ENCODE assay signal across 10 cellular contexts in the genomic region with DNA sequence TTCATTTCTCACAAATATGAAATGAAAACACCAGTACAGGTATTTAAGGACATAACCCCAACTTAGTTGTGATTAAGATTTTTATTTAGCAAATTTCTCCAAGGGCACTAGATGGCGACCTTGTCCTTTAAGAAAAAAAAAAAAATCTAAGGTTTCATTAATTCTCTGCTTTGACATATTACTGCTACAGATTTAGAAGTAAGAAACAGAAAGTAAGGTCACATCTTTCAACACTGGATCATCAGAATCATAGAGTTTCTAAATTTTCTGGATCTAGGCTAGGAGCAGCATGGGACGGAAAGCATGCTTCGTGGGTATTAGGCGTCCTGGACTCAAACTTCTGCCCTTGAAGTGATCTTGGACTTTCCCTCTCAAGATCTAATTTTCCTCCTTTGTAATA.
A peak's percentile ranks its signal among the peaks of the same experiment; 100 is the strongest.
DNase-seq lines count a peak whose midpoint lies in the region; TF ChIP-seq lines count a peak whose summit lies in the region.
"Had no signal": no experiment of that assay in that cellular context is flagged by ENCODE, and none has a peak within 500 bp of the region (broad histone marks: within the 10 kb centered on the region; RNA-seq: fewer than 3 reads in every experiment).

No MANE protein-coding gene starts in this region.

- no peaks in the 10 kb centered on the region for H3K9me3 ChIP-seq in transverse colon

- DNase-seq in SKM-1 treated with dmso at 0.1 percent for 144 hours (lab: John Stamatoyannopoulos, UW; ENCODE audit: unreplicated experiment) (peak; percentile 16), SKM-1 (lab: John Stamatoyannopoulos, UW; ENCODE audit: unreplicated experiment) (no peak), RKO (ENCODE audit: low spot score) (peak; percentile 27), glomerular endothelial cell (ENCODE audit: extremely low read depth, low read depth, low spot score) (peak; percentile 27), transverse colon (no peak), cortex of kidney (lab: John Stamatoyannopoulos, UW) (no peak), mesenteric fat pad (ENCODE audit: low spot score) (no peak)
- no peak for DNase-seq in activated T-helper 1 cell treated with anti-CD3 and anti-CD28 coated beads, Interleukin-12 subunit alpha, Interleukin-12 subunit beta, Interleukin-2, Interleukin-4 antibody, amounts not matched to agents 30 ng/mL and 10 ng/mL and 1 ng/mL, durations not matched to agents 14 hours and 24 hours and 36 hours (ENCODE audit: low spot score)
- DNase-seq: amniotic stem cell; CD4-positive, alpha-beta memory T cell had no signal

- WGBS in transverse colon (ENCODE audit: low coverage in 1 of 2), 2 donors, result 51 to 59% methylated on average over 4 of the region's 4 CpGs

- peaks cover 35% of the 10 kb centered on the region for H3K27me3 Mint-ChIP-seq in activated T-helper 1 cell treated with anti-CD3 and anti-CD28 coated beads, Interleukin-12 subunit alpha, Interleukin-12 subunit beta, Interleukin-2, Interleukin-4 antibody, amounts not matched to agents 30 ng/mL and 10 ng/mL and 1 ng/mL, durations not matched to agents 14 hours and 24 hours and 36 hours (ENCODE audit: insufficient read depth)

- H3K4me3 ChIP-seq in transverse colon, result no peak overlapping the region

- no peak for TF ChIP-seq EP300 in transverse colon (IDR thresholded peaks at IDR 0.05; ENCODE audit: low read depth)

- intact Hi-C loops in transverse colon (cut with DNase I; ENCODE audit: low total_unique reads), result no loop called here
- intact Hi-C loops in activated T-helper 1 cell treated with anti-CD3 and anti-CD28 coated beads, Interleukin-12 subunit alpha, Interleukin-12 subunit beta, Interleukin-2, Interleukin-4 antibody, amounts not matched to agents 30 ng/mL and 10 ng/mL and 1 ng/mL, durations not matched to agents 14 hours and 24 hours and 36 hours (cut with micrococcal nuclease), result no loop called here

- in situ Hi-C loops in transverse colon (cut with MboI; ENCODE audit: low pct_ligation_motif_present in 1 of 4, low pct_unique_long_range_greater_than_20kb in 1 of 4, low sequenced_read_pairs in 3 of 4), result no loop called here

- TF ChIP-seq CTCF in transverse colon (IDR thresholded peaks at IDR 0.05), result peak; percentile 29 to 41 (median 37)

- no peaks in the 10 kb centered on the region for H3K36me3 ChIP-seq in transverse colon

- no peak for TF ChIP-seq POLR2A in transverse colon (IDR thresholded peaks at IDR 0.05)

- H3K4me3 Mint-ChIP-seq in activated T-helper 1 cell treated with anti-CD3 and anti-CD28 coated beads, Interleukin-12 subunit alpha, Interleukin-12 subunit beta, Interleukin-2, Interleukin-4 antibody, amounts not matched to agents 30 ng/mL and 10 ng/mL and 1 ng/mL, durations not matched to agents 14 hours and 24 hours and 36 hours, result no peak overlapping the region
- H3K4me3 Mint-ChIP-seq: CD4-positive, alpha-beta memory T cell had no signal

- H3K36me3 Mint-ChIP-seq in activated T-helper 1 cell treated with anti-CD3 and anti-CD28 coated beads, Interleukin-12 subunit alpha, Interleukin-12 subunit beta, Interleukin-2, Interleukin-4 antibody, amounts not matched to agents 30 ng/mL and 10 ng/mL and 1 ng/mL, durations not matched to agents 14 hours and 24 hours and 36 hours (ENCODE audit: low read depth), result no peaks in the 10 kb centered on the region
- H3K36me3 Mint-ChIP-seq: CD4-positive, alpha-beta memory T cell had no signal

- no peaks in the 10 kb centered on the region for H3K9me3 Mint-ChIP-seq in activated T-helper 1 cell treated with anti-CD3 and anti-CD28 coated beads, Interleukin-12 subunit alpha, Interleukin-12 subunit beta, Interleukin-2, Interleukin-4 antibody, amounts not matched to agents 30 ng/mL and 10 ng/mL and 1 ng/mL, durations not matched to agents 14 hours and 24 hours and 36 hours
- H3K9me3 Mint-ChIP-seq: CD4-positive, alpha-beta memory T cell had no signal

- no peaks in the 10 kb centered on the region for H3K27me3 ChIP-seq in transverse colon

- peak overlapping the region in 2 of 4 donors; percentile 13 to 46 for H3K27ac ChIP-seq in transverse colon

- H3K27ac Mint-ChIP-seq in activated T-helper 1 cell treated with anti-CD3 and anti-CD28 coated beads, Interleukin-12 subunit alpha, Interleukin-12 subunit beta, Interleukin-2, Interleukin-4 antibody, amounts not matched to agents 30 ng/mL and 10 ng/mL and 1 ng/mL, durations not matched to agents 14 hours and 24 hours and 36 hours, result no peak overlapping the region
- H3K27ac Mint-ChIP-seq: CD4-positive, alpha-beta memory T cell had no signal

- H3K4me1 ChIP-seq in transverse colon, result peaks cover 0 to 43% (median 33%) of the 10 kb centered on the region in 4 donors

- H3K4me1 Mint-ChIP-seq in activated T-helper 1 cell treated with anti-CD3 and anti-CD28 coated beads, Interleukin-12 subunit alpha, Interleukin-12 subunit beta, Interleukin-2, Interleukin-4 antibody, amounts not matched to agents 30 ng/mL and 10 ng/mL and 1 ng/mL, durations not matched to agents 14 hours and 24 hours and 36 hours (ENCODE audit: low read depth), result no peaks in the 10 kb centered on the region

Comparison
In these comparisons a context has a peak if more than half of its experiments do, and no peak if none do; other contexts are left out.
1. DNase-seq: peak in SKM-1 treated with dmso at 0.1 percent for 144 hours (single experiment), RKO (single experiment) and glomerular endothelial cell (single experiment); none in SKM-1 (single experiment), transverse colon (single experiment), cortex of kidney (single experiment), mesenteric fat pad (single experiment) and activated T-helper 1 cell treated with anti-CD3 and anti-CD28 coated beads, Interleukin-12 subunit alpha, Interleukin-12 subunit beta, Interleukin-2, Interleukin-4 antibody, amounts not matched to agents 30 ng/mL and 10 ng/mL and 1 ng/mL, durations not matched to agents 14 hours and 24 hours and 36 hours (single experiment).